Comparison of ENCODE assay signal across 25 cellular contexts in genomic region chr2:84292545-84292944, GRCh38.
"Had no signal": no experiment of that assay in that cellular context is flagged by ENCODE, and none has a peak within 500 bp of the region (broad histone marks: within the 10 kb centered on the region; RNA-seq: fewer than 3 reads in every experiment).

No MANE protein-coding gene starts in this region.

- H3K4me3 ChIP-seq: neural progenitor cell, ovary, psoas muscle, skin epidermis, stomach, thoracic aorta, thyroid gland, tibial nerve, upper lobe of left lung, vagina had no signal

- DNase-seq: natural killer cell; occipital lobe; ovary; posterior cingulate gyrus; psoas muscle; right cardiac atrium; stimulated activated CD4-positive, alpha-beta T cell treated with anti-CD3 and anti-CD28 coated beads, Interleukin-15, amount 100 ng/mL, for 24 hours; stimulated activated CD4-positive, alpha-beta T cell treated with anti-CD3 and anti-CD28 coated beads, Interleukin-2, amount 100 ng/mL, for 24 hours; stimulated activated CD4-positive, alpha-beta T cell treated with anti-CD3 and anti-CD28 coated beads, Interleukin-2, amount 100 ng/mL, for 48 hours; stimulated activated CD4-positive, alpha-beta T cell treated with anti-CD3 and anti-CD28 coated beads, Interleukin-4, amount 100 ng/mL, for 24 hours; stimulated activated naive B cell treated with anti-CD40 and anti-IgM and Interleukin-4, amounts not matched to agents 10 μg/mL and 1 μg/mL and 100 μg/mL, for 72 hours; stimulated activated naive CD4-positive, alpha-beta T cell treated with Interleukin-2 at 50 U/mL for 16 hours; stomach; thyroid gland; trophoblast cell; upper lobe of left lung had no signal

- H3K9ac ChIP-seq: neural progenitor cell, parathyroid adenoma had no signal

- H3K79me2 ChIP-seq: parathyroid adenoma had no signal

- ATAC-seq: natural killer cell; psoas muscle; right cardiac atrium; sciatic nerve; stimulated activated effector memory CD8-positive, alpha-beta T cell treated with anti-CD3 and anti-CD28 coated beads, Interleukin-12 subunit alpha, Interleukin-12 subunit beta, amount 100 ng/mL, for 72 hours; stimulated activated naive B cell treated with anti-CD40 and anti-IgM and Interleukin-4, amounts not matched to agents 10 μg/mL and 1 μg/mL and 100 μg/mL, for 72 hours had no signal

- H3K4me2 ChIP-seq: neural progenitor cell had no signal

- H3K36me3 ChIP-seq: neural progenitor cell, ovary, stomach, thoracic aorta, thyroid gland, tibial nerve, upper lobe of left lung, vagina had no signal

- H3K27me3 ChIP-seq: neural progenitor cell, ovary, stomach, thyroid gland, tibial nerve, upper lobe of left lung, vagina had no signal

- H3K27ac ChIP-seq: neural progenitor cell, ovary, parathyroid adenoma, psoas muscle, skin epidermis, stomach, thoracic aorta, thyroid gland, tibial nerve, upper lobe of left lung, vagina had no signal

- H2AFZ ChIP-seq: neural progenitor cell, parathyroid adenoma had no signal

- FAIRE-seq: urothelium cell line had no signal

- H3K4me1 ChIP-seq: neural progenitor cell, parathyroid adenoma, psoas muscle, stomach, thyroid gland, tibial nerve, upper lobe of left lung, vagina had no signal

- H3K9me3 ChIP-seq: ovary, psoas muscle, stomach, thoracic aorta, thyroid gland, tibial nerve, upper lobe of left lung, vagina had no signal
